Comparison of ENCODE assay signal across 8 cellular contexts in the genomic region with DNA sequence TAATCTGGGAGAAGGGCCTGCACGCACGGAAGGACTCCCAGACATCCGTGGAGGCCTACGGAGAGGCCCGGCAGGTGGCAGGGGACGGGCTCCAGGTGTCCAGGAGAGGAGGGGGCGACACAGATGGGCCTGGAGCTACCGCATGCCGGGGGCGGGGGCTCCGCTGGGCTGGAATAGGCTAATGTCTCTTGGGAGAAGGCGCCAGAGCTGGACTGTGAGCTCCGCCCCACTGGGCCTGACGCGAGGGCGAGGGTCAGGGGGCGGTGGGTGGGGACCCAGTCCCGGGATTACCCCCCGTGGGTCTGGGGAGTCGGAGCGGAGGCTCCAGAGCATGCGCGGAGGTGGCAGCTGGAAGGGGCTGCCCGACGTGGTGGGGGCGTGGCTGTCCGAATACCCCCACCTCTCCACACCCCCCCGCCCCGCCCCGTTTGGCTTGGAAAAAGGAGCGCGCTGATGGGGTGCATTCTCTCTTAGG. TPM values are rescaled to one million over a fixed set of nuclear protein-coding genes. Genes with fewer than 3 reads are reported as not detected.
DNase-seq lines count a peak whose midpoint lies in the region; ATAC-seq and TF ChIP-seq lines count a peak whose summit lies in the region.

No MANE protein-coding gene starts in this region.

- H3K9me3 ChIP-seq in Peyer's patch = no peaks in the 10 kb centered on the region
- H3K9me3 ChIP-seq in parathyroid adenoma (ENCODE audit: control insufficient read depth, low read length) = no peaks in the 10 kb centered on the region
- no peaks in the 10 kb centered on the region for H3K9me3 ChIP-seq in vagina

- peak overlapping the region; percentile 55 for H2AFZ ChIP-seq in parathyroid adenoma

- no peaks in the 10 kb centered on the region for H3K36me3 Mint-ChIP-seq in glutamatergic neuron (ENCODE audit: unreplicated experiment)

- CTCF ChIA-PET in GM10248 (lab: Yijun Ruan, JAX) = interaction anchor here (0.6 to 4.5 kb wide), 25 partner anchors 8 to 304 kb away, joined by 3 to 25 read pairs (median 5); no protein-coding TSS in a partner anchor

- intact Hi-C loops in vagina (cut with DNase I) = no loop called here

- peaks cover 14% of the 10 kb centered on the region for H3K27me3 Mint-ChIP-seq in glutamatergic neuron (ENCODE audit: unreplicated experiment)

- H3K4me3 ChIP-seq in Peyer's patch = peak overlapping the region; percentile 92 to 100 (median 98)
- H3K4me3 ChIP-seq in parathyroid adenoma (ENCODE audit: low read depth, low read length) = peak overlapping the region; percentile 92
- peak overlapping the region; percentile 86 to 90 for H3K4me3 ChIP-seq in vagina

- POLR2A ChIA-PET in GM10248 (lab: Yijun Ruan, JAX) = interaction anchor here (0.5 kb wide), 1 partner anchor 24 kb away, joined by 3 read pairs; no protein-coding TSS in a partner anchor

- no peaks in the 10 kb centered on the region for H3K79me2 ChIP-seq in parathyroid adenoma

- H3K36me3 ChIP-seq in Peyer's patch (no peaks in the 10 kb centered on the region), parathyroid adenoma (ENCODE audit: control insufficient read depth, insufficient read depth, low read length) (no peaks in the 10 kb centered on the region), vagina (no peaks in the 10 kb centered on the region)

- no peaks in the 10 kb centered on the region for H3K27me3 ChIP-seq in Peyer's patch
- H3K27me3 ChIP-seq in parathyroid adenoma (ENCODE audit: control insufficient read depth, insufficient read depth, low read length) = no peaks in the 10 kb centered on the region
- H3K27me3 ChIP-seq in vagina = no peaks in the 10 kb centered on the region

- H3K27ac ChIP-seq in Peyer's patch (peak overlapping the region; percentile 69 to 91 (median 85)), parathyroid adenoma (peak overlapping the region; percentile 29), vagina (peak overlapping the region; percentile 82)

- ATAC-seq in HG03045 (IDR thresholded peaks at IDR 0.05; ENCODE audit: unreplicated experiment) = peak; percentile 22

- TF ChIP-seq CTCF in GM10248 (IDR thresholded peaks at IDR 0.05; ENCODE audit: control extremely low read depth, extremely low read depth, low read depth, missing control alignments) (no peak), Peyer's patch (IDR thresholded peaks at IDR 0.05) (no peak), glutamatergic neuron (IDR thresholded peaks at IDR 0.05; ENCODE audit: partially characterized antibody, unreplicated experiment) (no peak), parathyroid adenoma (IDR thresholded peaks at IDR 0.05) (no peak), vagina (IDR thresholded peaks at IDR 0.05) (no peak)

- H3K4me1 ChIP-seq in Peyer's patch (peaks cover 5 to 60% (median 8%) of the 10 kb centered on the region in 4 donors), parathyroid adenoma (no peaks in the 10 kb centered on the region), vagina (peaks cover 41% of the 10 kb centered on the region)

- no peak for TF ChIP-seq POLR2A in Peyer's patch (IDR thresholded peaks at IDR 0.05)
- no peak for TF ChIP-seq POLR2A in vagina (IDR thresholded peaks at IDR 0.05)

- H3K9ac ChIP-seq in parathyroid adenoma = peak overlapping the region; percentile 5

- peak overlapping the region; percentile 94 for H3K4me3 Mint-ChIP-seq in glutamatergic neuron (ENCODE audit: unreplicated experiment)

- peaks cover 8% of the 10 kb centered on the region for H3K9me3 Mint-ChIP-seq in glutamatergic neuron (ENCODE audit: unreplicated experiment)

- H3K4me1 Mint-ChIP-seq in glutamatergic neuron (ENCODE audit: low read depth, unreplicated experiment) = peaks cover 38% of the 10 kb centered on the region

- DNase-seq in GM10248 (ENCODE audit: extremely low spot score) (peak; percentile 77), Peyer's patch (peak; percentile 45 to 79 (median 71)), glutamatergic neuron (peak; percentile 78), vagina (ENCODE audit: extremely low spot score in 2 of 2) (no peak), NCI-H226 (no peak)
- DNase-seq in activated naive CD4-positive, alpha-beta T cell treated with anti-CD3 and anti-CD28 coated beads, Interleukin-2, amount 50 U/mL, for 16 hours = peak; percentile 57

- peak overlapping the region; percentile 97 for H3K4me2 ChIP-seq in parathyroid adenoma (ENCODE audit: low read length)

- H3K27ac Mint-ChIP-seq in glutamatergic neuron (ENCODE audit: unreplicated experiment) = peak overlapping the region; percentile 96

RNA-seq across cellular contexts. Expression of gene AGO1, which starts 0.7 kb away (rescaled TPM):
- total RNA-seq in Peyer's patch (10 to 100 TPM; 27.0 to 39.7 (median 31.7) TPM), glutamatergic neuron (ENCODE audit: unreplicated experiment) (103 TPM), vagina (31.7 TPM)

RNA-seq across cellular contexts. Expression of gene AGO3, which starts 47.2 kb away (rescaled TPM):
- total RNA-seq in Peyer's patch = 10 to 100 TPM; 12.1 to 33.0 (median 18.6) TPM
- total RNA-seq in glutamatergic neuron (ENCODE audit: unreplicated experiment) = 32.7 TPM
- 17.2 TPM for total RNA-seq in vagina

Comparison
In these comparisons a context has a peak if more than half of its experiments do, and no peak if none do; other contexts are left out.
1. DNase-seq: peak in GM10248 (single experiment), Peyer's patch (3 of 3), activated naive CD4-positive, alpha-beta T cell treated with anti-CD3 and anti-CD28 coated beads, Interleukin-2, amount 50 U/mL, for 16 hours (single experiment) and glutamatergic neuron (single experiment); none in vagina (0 of 2) and NCI-H226 (single experiment).
2. H3K27ac ChIP-seq: peak in every context shown above with its lines; median percentile 85 in Peyer's patch; 82 in vagina; 29 in parathyroid adenoma.
3. Peak in every context shown above with its lines, with median percentiles within 50 percentile points of each other: H3K4me3 ChIP-seq.